24 cellular contexts compared by ENCODE assay signal in genomic region chr1:52234708-52235107, GRCh38.
"Had no signal": no experiment of that assay in that cellular context is flagged by ENCODE, and none has a peak within 500 bp of the region (broad histone marks: within the 10 kb centered on the region; RNA-seq: fewer than 3 reads in every experiment).

No MANE protein-coding gene starts in this region.

- H3K27ac ChIP-seq: left ventricle myocardium inferior, neural progenitor cell, neutrophil, parathyroid adenoma, skin epidermis, spleen, suprapubic skin, thoracic aorta, tibial artery, upper lobe of right lung had no signal

- H3K9me3 ChIP-seq: left ventricle myocardium inferior, neutrophil, spleen, suprapubic skin, thoracic aorta, tibial artery, upper lobe of right lung had no signal

- FAIRE-seq: urothelium cell line had no signal

- ATAC-seq: natural killer cell; right cardiac atrium; sciatic nerve; stimulated activated effector memory CD8-positive, alpha-beta T cell treated with anti-CD3 and anti-CD28 coated beads, Interleukin-12 subunit alpha, Interleukin-12 subunit beta, amount 100 ng/mL, for 72 hours; upper lobe of right lung had no signal

- DNase-seq: islet precursor cell; left ventricle myocardium inferior; naive B cell; natural killer cell; nephron progenitor cell; occipital lobe; retina; right cardiac atrium; spleen; stimulated activated CD4-positive, alpha-beta T cell treated with anti-CD3 and anti-CD28 coated beads, Interleukin-4, amount 100 ng/mL, for 24 hours; stimulated activated naive CD4-positive, alpha-beta T cell; tibial artery; trophoblast cell; upper lobe of right lung had no signal

- H2AFZ ChIP-seq: neural progenitor cell, parathyroid adenoma had no signal

- H3K9ac ChIP-seq: neural progenitor cell, parathyroid adenoma had no signal

- H3K4me2 ChIP-seq: neural progenitor cell had no signal

- H3K27me3 ChIP-seq: neural progenitor cell, suprapubic skin, tibial artery, upper lobe of right lung had no signal

- H3K79me2 ChIP-seq: parathyroid adenoma had no signal

- H3K36me3 ChIP-seq: neural progenitor cell, neutrophil, thoracic aorta, upper lobe of right lung had no signal

- H3K4me3 ChIP-seq: left ventricle myocardium inferior, lung, neural progenitor cell, skin epidermis, spleen, suprapubic skin, thoracic aorta, tibial artery, upper lobe of right lung had no signal

- H3K4me1 ChIP-seq: left ventricle myocardium inferior, neural progenitor cell, parathyroid adenoma, suprapubic skin, tibial artery had no signal
